In the genomic region with DNA sequence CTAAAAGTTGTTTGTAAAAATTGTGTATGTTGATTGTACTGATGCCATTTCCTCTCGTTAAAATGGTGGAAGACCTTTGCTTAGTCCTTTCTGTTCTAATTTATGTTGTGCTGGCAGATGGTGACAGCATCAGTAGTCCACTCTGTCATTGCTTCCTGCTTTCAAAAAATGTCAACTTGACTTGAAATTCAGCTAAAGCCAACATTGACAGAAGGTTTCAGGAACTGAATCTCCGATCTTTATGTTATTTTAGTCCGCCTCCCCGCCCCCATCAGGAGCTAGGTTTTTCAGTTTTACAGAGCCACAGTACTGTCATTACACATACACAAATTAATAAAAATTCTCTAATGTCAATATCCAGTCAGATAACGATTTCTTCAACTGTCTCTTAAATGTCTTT, we compare ENCODE assay signal across 2 cellular contexts.
TF ChIP-seq lines count a peak whose summit lies in the region.

No MANE protein-coding gene starts in this region.

TF ChIP-seq in HCT116, 20 proteins besides CTCF, POLR2A, EP300 and RAD21:
- TF ChIP-seq JUND (IDR thresholded peaks at IDR 0.05) (no peak), POLR2AphosphoS5 (IDR thresholded peaks at IDR 0.05; ENCODE audit: low read depth, low read length) (no peak), CBX3 (IDR thresholded peaks at IDR 0.05; ENCODE audit: low read depth) (no peak), YY1 (IDR thresholded peaks at IDR 0.05; ENCODE audit: extremely low read depth, insufficient replicate concordance, low read depth, low read length) (no peak), ZFX (IDR thresholded peaks at IDR 0.05) (no peak), EZH2phosphoT487 (IDR thresholded peaks at IDR 0.05; ENCODE audit: borderline replicate concordance) (no peak), EGR1 (IDR thresholded peaks at IDR 0.05; ENCODE audit: low read depth) (no peak), FOSL1 (IDR thresholded peaks at IDR 0.05; ENCODE audit: low read depth) (no peak)
- TF ChIP-seq, protein P1, sequence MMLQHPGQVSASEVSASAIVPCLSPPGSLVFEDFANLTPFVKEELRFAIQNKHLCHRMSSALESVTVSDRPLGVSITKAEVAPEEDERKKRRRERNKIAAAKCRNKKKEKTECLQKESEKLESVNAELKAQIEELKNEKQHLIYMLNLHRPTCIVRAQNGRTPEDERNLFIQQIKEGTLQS (IDR thresholded peaks at IDR 0.05): no peak
- TF ChIP-seq, protein P2, sequence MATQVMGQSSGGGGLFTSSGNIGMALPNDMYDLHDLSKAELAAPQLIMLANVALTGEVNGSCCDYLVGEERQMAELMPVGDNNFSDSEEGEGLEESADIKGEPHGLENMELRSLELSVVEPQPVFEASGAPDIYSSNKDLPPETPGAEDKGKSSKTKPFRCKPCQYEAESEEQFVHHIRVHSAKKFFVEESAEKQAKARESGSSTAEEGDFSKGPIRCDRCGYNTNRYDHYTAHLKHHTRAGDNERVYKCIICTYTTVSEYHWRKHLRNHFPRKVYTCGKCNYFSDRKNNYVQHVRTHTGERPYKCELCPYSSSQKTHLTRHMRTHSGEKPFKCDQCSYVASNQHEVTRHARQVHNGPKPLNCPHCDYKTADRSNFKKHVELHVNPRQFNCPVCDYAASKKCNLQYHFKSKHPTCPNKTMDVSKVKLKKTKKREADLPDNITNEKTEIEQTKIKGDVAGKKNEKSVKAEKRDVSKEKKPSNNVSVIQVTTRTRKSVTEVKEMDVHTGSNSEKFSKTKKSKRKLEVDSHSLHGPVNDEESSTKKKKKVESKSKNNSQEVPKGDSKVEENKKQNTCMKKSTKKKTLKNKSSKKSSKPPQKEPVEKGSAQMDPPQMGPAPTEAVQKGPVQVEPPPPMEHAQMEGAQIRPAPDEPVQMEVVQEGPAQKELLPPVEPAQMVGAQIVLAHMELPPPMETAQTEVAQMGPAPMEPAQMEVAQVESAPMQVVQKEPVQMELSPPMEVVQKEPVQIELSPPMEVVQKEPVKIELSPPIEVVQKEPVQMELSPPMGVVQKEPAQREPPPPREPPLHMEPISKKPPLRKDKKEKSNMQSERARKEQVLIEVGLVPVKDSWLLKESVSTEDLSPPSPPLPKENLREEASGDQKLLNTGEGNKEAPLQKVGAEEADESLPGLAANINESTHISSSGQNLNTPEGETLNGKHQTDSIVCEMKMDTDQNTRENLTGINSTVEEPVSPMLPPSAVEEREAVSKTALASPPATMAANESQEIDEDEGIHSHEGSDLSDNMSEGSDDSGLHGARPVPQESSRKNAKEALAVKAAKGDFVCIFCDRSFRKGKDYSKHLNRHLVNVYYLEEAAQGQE (IDR thresholded peaks at IDR 0.05; ENCODE audit: low read depth): no peak
TF ChIP-seq in HCT116: peak in this region for 0.

TF ChIP-seq in HepG2, 621 proteins besides CTCF, POLR2A, EP300 and RAD21:
- TF ChIP-seq ZNF34 (CRISPR knock-in tag; IDR thresholded peaks at IDR 0.05; ENCODE audit: borderline replicate concordance): no peak
- TF ChIP-seq NAIF1 (CRISPR knock-in tag; IDR thresholded peaks at IDR 0.05; ENCODE audit: borderline replicate concordance): no peak
- no peak for TF ChIP-seq ZNF614 (CRISPR knock-in tag; IDR thresholded peaks at IDR 0.05; ENCODE audit: borderline replicate concordance)
- TF ChIP-seq WIZ (CRISPR knock-in tag; IDR thresholded peaks at IDR 0.05): no peak
- no peak for TF ChIP-seq ZNF530 (CRISPR knock-in tag; IDR thresholded peaks at IDR 0.05; ENCODE audit: low read depth)
- TF ChIP-seq, protein P3, sequence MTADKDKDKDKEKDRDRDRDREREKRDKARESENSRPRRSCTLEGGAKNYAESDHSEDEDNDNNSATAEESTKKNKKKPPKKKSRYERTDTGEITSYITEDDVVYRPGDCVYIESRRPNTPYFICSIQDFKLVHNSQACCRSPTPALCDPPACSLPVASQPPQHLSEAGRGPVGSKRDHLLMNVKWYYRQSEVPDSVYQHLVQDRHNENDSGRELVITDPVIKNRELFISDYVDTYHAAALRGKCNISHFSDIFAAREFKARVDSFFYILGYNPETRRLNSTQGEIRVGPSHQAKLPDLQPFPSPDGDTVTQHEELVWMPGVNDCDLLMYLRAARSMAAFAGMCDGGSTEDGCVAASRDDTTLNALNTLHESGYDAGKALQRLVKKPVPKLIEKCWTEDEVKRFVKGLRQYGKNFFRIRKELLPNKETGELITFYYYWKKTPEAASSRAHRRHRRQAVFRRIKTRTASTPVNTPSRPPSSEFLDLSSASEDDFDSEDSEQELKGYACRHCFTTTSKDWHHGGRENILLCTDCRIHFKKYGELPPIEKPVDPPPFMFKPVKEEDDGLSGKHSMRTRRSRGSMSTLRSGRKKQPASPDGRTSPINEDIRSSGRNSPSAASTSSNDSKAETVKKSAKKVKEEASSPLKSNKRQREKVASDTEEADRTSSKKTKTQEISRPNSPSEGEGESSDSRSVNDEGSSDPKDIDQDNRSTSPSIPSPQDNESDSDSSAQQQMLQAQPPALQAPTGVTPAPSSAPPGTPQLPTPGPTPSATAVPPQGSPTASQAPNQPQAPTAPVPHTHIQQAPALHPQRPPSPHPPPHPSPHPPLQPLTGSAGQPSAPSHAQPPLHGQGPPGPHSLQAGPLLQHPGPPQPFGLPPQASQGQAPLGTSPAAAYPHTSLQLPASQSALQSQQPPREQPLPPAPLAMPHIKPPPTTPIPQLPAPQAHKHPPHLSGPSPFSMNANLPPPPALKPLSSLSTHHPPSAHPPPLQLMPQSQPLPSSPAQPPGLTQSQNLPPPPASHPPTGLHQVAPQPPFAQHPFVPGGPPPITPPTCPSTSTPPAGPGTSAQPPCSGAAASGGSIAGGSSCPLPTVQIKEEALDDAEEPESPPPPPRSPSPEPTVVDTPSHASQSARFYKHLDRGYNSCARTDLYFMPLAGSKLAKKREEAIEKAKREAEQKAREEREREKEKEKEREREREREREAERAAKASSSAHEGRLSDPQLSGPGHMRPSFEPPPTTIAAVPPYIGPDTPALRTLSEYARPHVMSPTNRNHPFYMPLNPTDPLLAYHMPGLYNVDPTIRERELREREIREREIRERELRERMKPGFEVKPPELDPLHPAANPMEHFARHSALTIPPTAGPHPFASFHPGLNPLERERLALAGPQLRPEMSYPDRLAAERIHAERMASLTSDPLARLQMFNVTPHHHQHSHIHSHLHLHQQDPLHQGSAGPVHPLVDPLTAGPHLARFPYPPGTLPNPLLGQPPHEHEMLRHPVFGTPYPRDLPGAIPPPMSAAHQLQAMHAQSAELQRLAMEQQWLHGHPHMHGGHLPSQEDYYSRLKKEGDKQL (CRISPR knock-in tag; IDR thresholded peaks at IDR 0.05; ENCODE audit: low read depth): no peak
- no peak for TF ChIP-seq PAWR (CRISPR knock-in tag; IDR thresholded peaks at IDR 0.05; ENCODE audit: borderline replicate concordance)
- no peak for TF ChIP-seq KDM1A (CRISPR knock-in tag; IDR thresholded peaks at IDR 0.05)
- TF ChIP-seq, protein P4, sequence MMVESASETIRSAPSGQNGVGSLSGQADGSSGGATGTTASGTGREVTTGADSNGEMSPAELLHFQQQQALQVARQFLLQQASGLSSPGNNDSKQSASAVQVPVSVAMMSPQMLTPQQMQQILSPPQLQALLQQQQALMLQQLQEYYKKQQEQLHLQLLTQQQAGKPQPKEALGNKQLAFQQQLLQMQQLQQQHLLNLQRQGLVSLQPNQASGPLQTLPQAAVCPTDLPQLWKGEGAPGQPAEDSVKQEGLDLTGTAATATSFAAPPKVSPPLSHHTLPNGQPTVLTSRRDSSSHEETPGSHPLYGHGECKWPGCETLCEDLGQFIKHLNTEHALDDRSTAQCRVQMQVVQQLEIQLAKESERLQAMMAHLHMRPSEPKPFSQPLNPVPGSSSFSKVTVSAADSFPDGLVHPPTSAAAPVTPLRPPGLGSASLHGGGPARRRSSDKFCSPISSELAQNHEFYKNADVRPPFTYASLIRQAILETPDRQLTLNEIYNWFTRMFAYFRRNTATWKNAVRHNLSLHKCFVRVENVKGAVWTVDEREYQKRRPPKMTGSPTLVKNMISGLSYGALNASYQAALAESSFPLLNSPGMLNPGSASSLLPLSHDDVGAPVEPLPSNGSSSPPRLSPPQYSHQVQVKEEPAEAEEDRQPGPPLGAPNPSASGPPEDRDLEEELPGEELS (CRISPR knock-in tag; IDR thresholded peaks at IDR 0.05): no peak
- TF ChIP-seq ETV5 (CRISPR knock-in tag; IDR thresholded peaks at IDR 0.05; ENCODE audit: borderline replicate concordance): no peak
- TF ChIP-seq BCL6 (CRISPR knock-in tag; IDR thresholded peaks at IDR 0.05): no peak
- TF ChIP-seq MXI1 (IDR thresholded peaks at IDR 0.05; ENCODE audit: borderline replicate concordance, low read depth, low read length): no peak
- no peak for TF ChIP-seq IRF2 (CRISPR knock-in tag; IDR thresholded peaks at IDR 0.05)
- TF ChIP-seq DR1 (CRISPR knock-in tag; IDR thresholded peaks at IDR 0.05): no peak
- TF ChIP-seq PLRG1 (conservative IDR thresholded peaks at IDR 0.05): no peak
- no peak for TF ChIP-seq HNRNPK (IDR thresholded peaks at IDR 0.05; ENCODE audit: low read depth, low read length, poor library complexity, severe bottlenecking)
- no peak for TF ChIP-seq MED8 (CRISPR knock-in tag; IDR thresholded peaks at IDR 0.05; ENCODE audit: insufficient replicate concordance)
